8 cellular contexts compared by ENCODE assay signal in the genomic region with DNA sequence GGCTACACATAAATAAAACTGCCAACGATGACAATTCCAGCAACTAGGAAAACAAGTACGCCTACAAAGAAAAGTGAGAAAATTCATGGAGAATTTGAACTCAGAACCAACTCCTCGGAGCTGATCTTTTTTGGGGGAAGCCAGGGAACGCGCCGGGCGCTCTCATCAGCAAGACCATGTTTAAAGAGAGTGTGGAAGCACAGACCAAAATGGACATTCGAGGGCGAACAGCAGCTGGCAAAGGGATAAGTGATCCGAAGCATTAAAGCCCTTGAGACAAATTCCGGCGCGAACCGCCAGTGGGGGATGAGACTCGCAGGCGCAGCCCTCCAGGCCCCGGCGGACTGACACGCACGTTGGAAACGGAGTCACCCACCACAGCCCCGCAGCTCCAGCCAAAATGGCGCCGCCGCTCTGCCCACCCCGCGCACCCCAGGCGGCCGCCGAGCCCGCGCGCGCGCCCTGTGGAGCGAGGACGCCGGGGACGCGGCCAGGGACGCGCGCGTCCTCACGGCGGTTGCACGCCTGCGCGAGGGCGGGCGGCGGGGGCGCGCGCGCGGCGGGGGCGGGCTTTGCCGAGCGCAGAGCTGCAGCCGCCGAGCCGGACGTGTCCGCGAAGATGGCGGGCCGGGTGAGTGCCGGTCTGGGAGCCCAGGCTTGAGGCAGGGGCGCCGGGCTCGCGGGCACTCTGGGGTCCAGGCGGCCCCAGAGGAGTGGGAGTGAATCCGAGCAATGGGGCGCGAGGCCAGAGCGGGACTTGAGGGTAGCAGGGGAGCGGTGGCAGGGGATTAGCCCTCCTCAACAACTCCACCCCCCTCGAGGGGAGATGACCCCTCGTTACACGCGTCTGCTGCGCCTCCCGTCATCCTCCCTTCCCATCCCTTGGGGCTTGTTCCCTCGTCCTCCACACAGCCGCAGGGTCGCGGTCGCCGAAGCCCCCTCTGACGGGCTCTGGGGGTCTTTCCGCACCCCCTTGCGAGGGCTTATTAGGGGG. TPM values are rescaled to one million over a fixed set of nuclear protein-coding genes. Genes with fewer than 3 reads are reported as not detected.
DNase-seq lines count a peak whose midpoint lies in the region; ATAC-seq, FAIRE-seq and TF ChIP-seq lines count a peak whose summit lies in the region.
"Not testable (repeated sequence)": the region's sequence is repeated elsewhere in the genome, so short reads cannot be mapped to it uniquely, and the experiment has no call there.

No MANE protein-coding gene starts in this region.

- not testable (repeated sequence) for H3K36me3 Mint-ChIP-seq in CD4-positive, alpha-beta T cell (ENCODE audit: low read depth); naive thymus-derived CD8-positive, alpha-beta T cell

- CTCF ChIA-PET in CD4-positive, alpha-beta T cell (lab: Charles Lee) = not testable (repeated sequence)

- not testable (repeated sequence) for H3K27me3 ChIP-seq in CD4-positive, alpha-beta T cell (ENCODE audit: control insufficient read depth, insufficient read depth, low read length); foreskin keratinocyte

- not testable (repeated sequence) for H3K4me1 Mint-ChIP-seq in CD4-positive, alpha-beta T cell (ENCODE audit: low read depth); naive thymus-derived CD8-positive, alpha-beta T cell

- FAIRE-seq in GM19239 (lab: Jason Lieb, UNC) = peak; percentile 76

- H3K4me1 ChIP-seq in foreskin keratinocyte = not testable (repeated sequence)

- H3K9me3 ChIP-seq in CD4-positive, alpha-beta T cell (ENCODE audit: control insufficient read depth, low read length) = not testable (repeated sequence)

- not testable (repeated sequence) for DNase-seq in CD4-positive, alpha-beta T cell; GM19239 (ENCODE audit: insufficient read length, low spot score); foreskin keratinocyte; naive thymus-derived CD8-positive, alpha-beta T cell

- ATAC-seq in CD4-positive, alpha-beta T cell (ENCODE audit: poor library complexity) = peak; percentile 84
- peak; percentile 55 for ATAC-seq in GM21576 (IDR thresholded peaks at IDR 0.05; ENCODE audit: unreplicated experiment)
- peak; percentile 85 for ATAC-seq in HG02885 (IDR thresholded peaks at IDR 0.05; ENCODE audit: poor library complexity, unreplicated experiment)
- ATAC-seq in HG03439 (IDR thresholded peaks at IDR 0.05; ENCODE audit: unreplicated experiment) = peak; percentile 68
- ATAC-seq in activated CD4-positive, CD25-positive, alpha-beta regulatory T cell treated with anti-CD3 and anti-CD28 coated beads, Interleukin-2, amount 50 U/mL, for 24 hours = peak; percentile 90 to 91
- ATAC-seq in foreskin keratinocyte = peak; percentile 80
- peak; percentile 89 to 90 for ATAC-seq in naive thymus-derived CD8-positive, alpha-beta T cell

- H3K27ac Mint-ChIP-seq in CD4-positive, alpha-beta T cell; naive thymus-derived CD8-positive, alpha-beta T cell: not testable (repeated sequence)

- not testable (repeated sequence) for H3K27me3 Mint-ChIP-seq in CD4-positive, alpha-beta T cell; naive thymus-derived CD8-positive, alpha-beta T cell

- not testable (repeated sequence) for H3K27ac ChIP-seq in CD4-positive, alpha-beta T cell (ENCODE audit: low read depth, low read length); foreskin keratinocyte

- intact Hi-C loops in CD4-positive, alpha-beta T cell (cut with DNase I, micrococcal nuclease) = not testable (repeated sequence)

- not testable (repeated sequence) for TF ChIP-seq CTCF in CD4-positive, alpha-beta T cell (IDR thresholded peaks at IDR 0.05); foreskin keratinocyte (conservative IDR thresholded peaks at IDR 0.05)

- H3K9me3 Mint-ChIP-seq in CD4-positive, alpha-beta T cell; naive thymus-derived CD8-positive, alpha-beta T cell: not testable (repeated sequence)

- POLR2A ChIA-PET in CD4-positive, alpha-beta T cell (lab: Charles Lee); naive thymus-derived CD8-positive, alpha-beta T cell (lab: Charles Lee): not testable (repeated sequence)

- not testable (repeated sequence) for H3K4me3 Mint-ChIP-seq in CD4-positive, alpha-beta T cell; naive thymus-derived CD8-positive, alpha-beta T cell

RNA-seq across cellular contexts. Expression of gene ARL17B, which starts 11.0 kb away (rescaled TPM):
- 10 to 100 TPM; 22.0 to 23.9 TPM for total RNA-seq in CD4-positive, alpha-beta T cell
- 6.5 and 11.3 TPM in 2 replicates for total RNA-seq in foreskin keratinocyte
- polyA plus RNA-seq in foreskin keratinocyte = 8.5 and 12.2 TPM in 2 replicates
- total RNA-seq in naive thymus-derived CD8-positive, alpha-beta T cell = 10 to 100 TPM; 19.4 to 30.3 TPM
- polyA plus RNA-seq in naive thymus-derived CD8-positive, alpha-beta T cell = 10 to 100 TPM; 31.8 to 32.7 (median 32.4) TPM
